ENCODE assay signal across 8 cellular contexts in genomic region chr17:46191332-46192210, GRCh38. TPM values are rescaled to one million over a fixed set of nuclear protein-coding genes. Genes with fewer than 3 reads are reported as not detected.
DNase-seq lines count a peak whose midpoint lies in the region; ATAC-seq and TF ChIP-seq lines count a peak whose summit lies in the region.

No MANE protein-coding gene starts in this region.

- no peaks in the 10 kb centered on the region for H3K27me3 ChIP-seq in BLaER1 treated with 17β-estradiol and CSF1 and Interleukin-3, amounts not matched to agents 10 nM and 100 nM
- H3K27me3 ChIP-seq in GM23248 (replicated peaks; ENCODE audit: insufficient read depth) (no peaks in the 10 kb centered on the region), adrenal gland (no peaks in the 10 kb centered on the region), iPS DF 6.9 (ENCODE audit: control insufficient read depth, insufficient read depth, low read length) (no peaks in the 10 kb centered on the region)

- no peak for TF ChIP-seq CTCF in adrenal gland (IDR thresholded peaks at IDR 0.05)

- H3K4me3 ChIP-seq in BLaER1 treated with 17β-estradiol and CSF1 and Interleukin-3, amounts not matched to agents 10 nM and 100 nM = peak overlapping the region; percentile 83 to 95 (median 92)
- H3K4me3 ChIP-seq in GM23248 (peak overlapping the region; percentile 97), adrenal gland (peak overlapping the region; percentile 71 to 93 (median 86)), iPS DF 6.9 (ENCODE audit: low read length) (peak overlapping the region; percentile 85)

- peak overlapping the region; percentile 96 to 99 (median 97) for H3K9ac ChIP-seq in BLaER1 treated with 17β-estradiol and CSF1 and Interleukin-3, amounts not matched to agents 10 nM and 100 nM
- peak overlapping the region; percentile 91 for H3K9ac ChIP-seq in GM23248

- WGBS in GM23248 (ENCODE audit: low coverage in 1 of 2, low lambda C conversion rate in 2 of 2, missing lambda C conversion rate in 2 of 2), 2 experiments = 1% methylated on average over 21 of the region's 21 CpGs
- 0 to 1% (median 0%) methylated on average over 21 of the region's 21 CpGs for WGBS in adrenal gland, 4 donors
- WGBS in iPS DF 6.9 (ENCODE audit: insufficient coverage, insufficient read length) = no CpG with 5 or more reads among the region's 21 CpGs

- H3K9me3 ChIP-seq in BLaER1 treated with 17β-estradiol and CSF1 and Interleukin-3, amounts not matched to agents 10 nM and 100 nM (replicated peaks in 1 of 11) = no peaks in the 10 kb centered on the region
- H3K9me3 ChIP-seq in GM23248 (ENCODE audit: low read depth) (no peaks in the 10 kb centered on the region), adrenal gland (replicated peaks in 1 of 3) (no peaks in the 10 kb centered on the region), iPS DF 6.9 (ENCODE audit: control insufficient read depth, insufficient read depth, low read length) (no peaks in the 10 kb centered on the region)

- H4K20me1 ChIP-seq in BLaER1 treated with 17β-estradiol and CSF1 and Interleukin-3, amounts not matched to agents 10 nM and 100 nM = peaks cover 49 to 65% (median 54%) of the 10 kb centered on the region in 11 experiments
- H4K20me1 ChIP-seq in GM23248 (ENCODE audit: insufficient read depth) = peaks cover 32% of the 10 kb centered on the region

- peaks cover 0 to 11% (median 0%) of the 10 kb centered on the region in 11 experiments; a peak in 5 of 22 replicates for H3K36me3 ChIP-seq in BLaER1 treated with 17β-estradiol and CSF1 and Interleukin-3, amounts not matched to agents 10 nM and 100 nM
- H3K36me3 ChIP-seq in GM23248 (ENCODE audit: low read depth) (no peaks in the 10 kb centered on the region), adrenal gland (replicated peaks in 1 of 2) (no peaks in the 10 kb centered on the region), iPS DF 6.9 (ENCODE audit: control insufficient read depth, insufficient read depth, low read length) (no peaks in the 10 kb centered on the region)

- peaks cover 35% of the 10 kb centered on the region for H3F3A ChIP-seq in GM23248 (ENCODE audit: insufficient read depth)

- H3K4me2 ChIP-seq in BLaER1 treated with 17β-estradiol and CSF1 and Interleukin-3, amounts not matched to agents 10 nM and 100 nM = peak overlapping the region; percentile 65 to 95 (median 84)
- H3K4me2 ChIP-seq in GM23248 (ENCODE audit: unreplicated experiment) = peak overlapping the region; percentile 95

- peaks cover 85% of the 10 kb centered on the region for H3K79me2 ChIP-seq in GM23248 (ENCODE audit: insufficient read depth)

- intact Hi-C loops in adrenal gland (cut with DNase I) (loop anchor here (2.0 to 5.0 kb wide), 2 partner anchors 144 to 147 kb away; no protein-coding TSS in a partner anchor), sciatic nerve (cut with DNase I) (loop anchor here (5.0 kb wide), 1 partner anchor 144 kb away; no protein-coding TSS in a partner anchor)

- H3K9me2 ChIP-seq in GM23248 (ENCODE audit: insufficient read depth) = no peaks in the 10 kb centered on the region

- in situ Hi-C loops in GM23248 (cut with MboI) = no loop called here

- H3K4me1 ChIP-seq in BLaER1 treated with 17β-estradiol and CSF1 and Interleukin-3, amounts not matched to agents 10 nM and 100 nM = peaks cover 45 to 66% (median 61%) of the 10 kb centered on the region in 10 experiments
- H3K4me1 ChIP-seq in GM23248 (ENCODE audit: insufficient read depth) (peaks cover 42% of the 10 kb centered on the region), adrenal gland (replicated peaks in 1 of 2) (peaks cover 18 to 62% of the 10 kb centered on the region in 2 donors), iPS DF 6.9 (ENCODE audit: control insufficient read depth, insufficient read depth, low read length) (no peaks in the 10 kb centered on the region; the same call in 1 of the 2 replicates)

- TF ChIP-seq POLR2A in adrenal gland (IDR thresholded peaks at IDR 0.05) = peak in 1 of 2 donors; percentile 34

- peak; percentile 83 for DNase-seq in GM23248
- peak; percentile 70 for DNase-seq in NCI-H82 (lab: John Stamatoyannopoulos, UW)
- DNase-seq in adrenal gland = peak in 4 of 7 donors; percentile 37 to 54 (median 44)
- DNase-seq in iPS DF 6.9 (ENCODE audit: low read depth, low spot score) = no peak
- no peak for DNase-seq in sciatic nerve (ENCODE audit: low spot score)
- no peak for DNase-seq in NCI-H1048 (lab: John Stamatoyannopoulos, UW)
- DNase-seq in NCI-H187 treated with DMSO at 0.1 percent for 48 hours (lab: John Stamatoyannopoulos, UW) = no peak

- ATAC-seq in sciatic nerve = peak; percentile 18

- peak overlapping the region; percentile 91 to 99 (median 97) for H3K27ac ChIP-seq in BLaER1 treated with 17β-estradiol and CSF1 and Interleukin-3, amounts not matched to agents 10 nM and 100 nM
- H3K27ac ChIP-seq in GM23248 = peak overlapping the region; percentile 88
- peak overlapping the region; percentile 98 to 100 (median 99) for H3K27ac ChIP-seq in adrenal gland
- H3K27ac ChIP-seq in iPS DF 6.9 (ENCODE audit: low read length) = no peak overlapping the region

- H2AFZ ChIP-seq in GM23248 = peak overlapping the region; percentile 69

RNA-seq across cellular contexts. Expression of gene KANSL1, which starts 1.7 kb away (rescaled TPM):
- total RNA-seq in GM23248 (2014; rRNA removed; shearing (Covaris generic)) = 38.2 and 69.0 TPM in 2 replicates
- 10.9 and 12.2 TPM in 2 replicates for polyA plus RNA-seq in GM23248 (2016; fragmentation: Nextera tagmentation; extraction: Ambion mirVana)
- 10 to 100 TPM; 27.1 to 81.2 (median 67.5) TPM for total RNA-seq in adrenal gland
- 10 to 100 TPM; 23.2 to 34.3 (median 32.1) TPM for polyA plus RNA-seq in adrenal gland
- total RNA-seq in sciatic nerve = 108 TPM

Comparison
In these comparisons a context has a peak if more than half of its experiments do, and no peak if none do; other contexts are left out.
1. DNase-seq: peak in GM23248 (single experiment), NCI-H82 (single experiment) and adrenal gland (4 of 7); none in iPS DF 6.9 (single experiment), sciatic nerve (single experiment), NCI-H1048 (single experiment) and NCI-H187 treated with DMSO at 0.1 percent for 48 hours (single experiment).
2. Peak in every context shown above with its lines, with median percentiles within 50 percentile points of each other: H3K4me3 ChIP-seq.